9 cellular contexts compared by ENCODE assay signal in the genomic region with DNA sequence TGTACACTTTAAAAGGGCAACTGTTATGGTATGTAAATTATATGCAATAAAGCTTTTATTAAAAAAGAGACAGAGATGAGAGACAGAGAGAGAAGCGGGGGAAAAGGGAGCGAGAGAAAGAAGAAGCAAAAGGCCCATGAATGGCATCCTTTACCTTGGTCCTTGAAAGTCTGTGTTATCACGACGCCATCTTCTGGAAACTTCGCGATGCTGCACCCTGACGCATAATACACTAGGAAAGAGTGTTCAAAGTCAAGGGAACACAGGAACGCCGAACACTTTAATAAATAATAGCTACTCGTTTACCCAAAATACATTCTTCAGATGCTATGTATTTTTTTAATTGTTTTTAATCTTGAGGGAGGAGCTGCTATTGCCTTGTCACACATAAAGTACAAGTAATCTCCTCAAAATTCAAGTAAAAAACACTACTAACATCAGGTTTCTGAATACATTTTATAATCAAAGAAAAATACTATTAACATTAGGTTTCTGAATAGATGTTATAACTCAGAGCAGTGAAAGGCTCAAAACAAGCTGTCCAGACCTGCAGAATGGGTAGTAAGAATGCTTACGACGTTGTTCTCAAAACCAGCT. TPM values are rescaled to one million over a fixed set of nuclear protein-coding genes. Genes with fewer than 3 reads are reported as not detected.
DNase-seq lines count a peak whose midpoint lies in the region; ATAC-seq and TF ChIP-seq lines count a peak whose summit lies in the region.
"Had no signal": no experiment of that assay in that cellular context is flagged by ENCODE, and none has a peak within 500 bp of the region (broad histone marks: within the 10 kb centered on the region; RNA-seq: fewer than 3 reads in every experiment).

No MANE protein-coding gene starts in this region.

- no peak overlapping the region for H3K27ac ChIP-seq in OCI-LY1 (ENCODE audit: low read depth, low read length, poor library complexity, severe bottlenecking)

- peaks cover 59% of the 10 kb centered on the region for H3K36me3 Mint-ChIP-seq in brain

- no peak overlapping the region for H2AFZ ChIP-seq in OCI-LY1 (ENCODE audit: low read length)

- H3K4me3 ChIP-seq in OCI-LY1 (ENCODE audit: low read depth, low read length, poor library complexity, severe bottlenecking), result no peak overlapping the region

- no peak overlapping the region for H3K4me3 Mint-ChIP-seq in brain

- ATAC-seq in GM19455 (IDR thresholded peaks at IDR 0.05; ENCODE audit: unreplicated experiment) (no peak), GM18867 (IDR thresholded peaks at IDR 0.05; ENCODE audit: unreplicated experiment) (no peak)

- no peaks in the 10 kb centered on the region for H3K9me2 ChIP-seq in OCI-LY1 (ENCODE audit: low read depth, low read length)

- no peaks in the 10 kb centered on the region for H3K9me3 Mint-ChIP-seq in brain

- H3K4me2 ChIP-seq in OCI-LY1 (ENCODE audit: low read length), result no peak overlapping the region

- no peaks in the 10 kb centered on the region for H4K20me1 ChIP-seq in OCI-LY1 (ENCODE audit: insufficient read depth, low read length)

- no peak overlapping the region for H3K9ac ChIP-seq in OCI-LY1 (ENCODE audit: low read length)

- H3K27ac Mint-ChIP-seq in brain, result no peak overlapping the region

- peaks cover 94% of the 10 kb centered on the region for H3K36me3 ChIP-seq in OCI-LY1 (ENCODE audit: insufficient read depth, low read length)

- no peaks in the 10 kb centered on the region; the same call in 1 of the 2 replicates for H3F3A ChIP-seq in OCI-LY1 (ENCODE audit: insufficient read depth, low read length)

- no peaks in the 10 kb centered on the region for H3K79me2 ChIP-seq in OCI-LY1 (ENCODE audit: insufficient read depth, low read length)

- DNase-seq in COLO829 (ENCODE audit: low spot score) (peak; percentile 29), HEK293T (ENCODE audit: extremely low spot score) (peak; percentile 56), left kidney (ENCODE audit: low read depth, low spot score) (peak; percentile 79), superior temporal gyrus (ENCODE audit: extremely low spot score) (peak; percentile 88)
- DNase-seq: left cardiac atrium had no signal

- no peaks in the 10 kb centered on the region for H3K4me1 ChIP-seq in OCI-LY1 (ENCODE audit: insufficient read depth, low read length, severe bottlenecking)

- peaks cover 22% of the 10 kb centered on the region for H3K4me1 Mint-ChIP-seq in brain

- POLR2A ChIA-PET in HEK293T (lab: Yijun Ruan, JAX), result no interaction called here

- TF ChIP-seq CTCF in OCI-LY1 (IDR thresholded peaks at IDR 0.05; ENCODE audit: low read length) (peak; percentile 64), brain (conservative IDR thresholded peaks at IDR 0.05) (peak; percentile 83 to 90)

- no peaks in the 10 kb centered on the region for H3K27me3 ChIP-seq in OCI-LY1 (ENCODE audit: insufficient read depth, low read length)

- H3K27me3 Mint-ChIP-seq in brain, result no peaks in the 10 kb centered on the region

- no peaks in the 10 kb centered on the region for H3K9me3 ChIP-seq in OCI-LY1 (ENCODE audit: low read length)

- CTCF ChIA-PET in HEK293T (lab: Yijun Ruan, JAX), result interaction anchor here (0.5 to 4.5 kb wide), 17 partner anchors 12 to 411 kb away, joined by 3 to 34 read pairs (median 3); a partner anchor contains a TSS

TF ChIP-seq in HEK293T, 16 proteins besides CTCF, POLR2A, EP300 and RAD21:
- TF ChIP-seq FOXM1 (IDR thresholded peaks at IDR 0.05; ENCODE audit: borderline replicate concordance) (no peak), LEF1 (IDR thresholded peaks at IDR 0.05; ENCODE audit: borderline replicate concordance) (no peak), FOXK2 (IDR thresholded peaks at IDR 0.05) (no peak), TARDBP (IDR thresholded peaks at IDR 0.05) (no peak), SUZ12 (IDR thresholded peaks at IDR 0.05) (no peak), SP1 (IDR thresholded peaks at IDR 0.05) (no peak), L3MBTL2 (conservative IDR thresholded peaks at IDR 0.05) (no peak), BHLHE40 (IDR thresholded peaks at IDR 0.05; ENCODE audit: borderline replicate concordance) (no peak), FOXA1 (IDR thresholded peaks at IDR 0.05) (no peak), ELF4 (IDR thresholded peaks at IDR 0.05) (no peak), ARNT (IDR thresholded peaks at IDR 0.05) (no peak), ZNF384 (IDR thresholded peaks at IDR 0.05) (no peak), CTBP1 (IDR thresholded peaks at IDR 0.05; ENCODE audit: borderline replicate concordance) (no peak)
- TF ChIP-seq, protein P1, sequence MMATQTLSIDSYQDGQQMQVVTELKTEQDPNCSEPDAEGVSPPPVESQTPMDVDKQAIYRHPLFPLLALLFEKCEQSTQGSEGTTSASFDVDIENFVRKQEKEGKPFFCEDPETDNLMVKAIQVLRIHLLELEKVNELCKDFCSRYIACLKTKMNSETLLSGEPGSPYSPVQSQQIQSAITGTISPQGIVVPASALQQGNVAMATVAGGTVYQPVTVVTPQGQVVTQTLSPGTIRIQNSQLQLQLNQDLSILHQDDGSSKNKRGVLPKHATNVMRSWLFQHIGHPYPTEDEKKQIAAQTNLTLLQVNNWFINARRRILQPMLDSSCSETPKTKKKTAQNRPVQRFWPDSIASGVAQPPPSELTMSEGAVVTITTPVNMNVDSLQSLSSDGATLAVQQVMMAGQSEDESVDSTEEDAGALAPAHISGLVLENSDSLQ (IDR thresholded peaks at IDR 0.05), result no peak

RNA-seq across cellular contexts. Expression of a gene that starts 23.0 kb away (rescaled TPM):
- polyA plus RNA-seq in brain (ENCODE audit: insufficient read depth, low read depth, low replicate concordance), result 4.1 TPM

RNA-seq across cellular contexts. Expression of a gene that starts 51.1 kb away (rescaled TPM):
- polyA plus RNA-seq in brain (ENCODE audit: insufficient read depth, low read depth, low replicate concordance), result 71.6 TPM

Comparison
In these comparisons a context has a peak if more than half of its experiments do, and no peak if none do; other contexts are left out.
1. DNase-seq: peak in every context shown above with its lines; median percentile 88 in superior temporal gyrus; 79 in left kidney; 56 in HEK293T; 29 in COLO829.